In the genomic region with DNA sequence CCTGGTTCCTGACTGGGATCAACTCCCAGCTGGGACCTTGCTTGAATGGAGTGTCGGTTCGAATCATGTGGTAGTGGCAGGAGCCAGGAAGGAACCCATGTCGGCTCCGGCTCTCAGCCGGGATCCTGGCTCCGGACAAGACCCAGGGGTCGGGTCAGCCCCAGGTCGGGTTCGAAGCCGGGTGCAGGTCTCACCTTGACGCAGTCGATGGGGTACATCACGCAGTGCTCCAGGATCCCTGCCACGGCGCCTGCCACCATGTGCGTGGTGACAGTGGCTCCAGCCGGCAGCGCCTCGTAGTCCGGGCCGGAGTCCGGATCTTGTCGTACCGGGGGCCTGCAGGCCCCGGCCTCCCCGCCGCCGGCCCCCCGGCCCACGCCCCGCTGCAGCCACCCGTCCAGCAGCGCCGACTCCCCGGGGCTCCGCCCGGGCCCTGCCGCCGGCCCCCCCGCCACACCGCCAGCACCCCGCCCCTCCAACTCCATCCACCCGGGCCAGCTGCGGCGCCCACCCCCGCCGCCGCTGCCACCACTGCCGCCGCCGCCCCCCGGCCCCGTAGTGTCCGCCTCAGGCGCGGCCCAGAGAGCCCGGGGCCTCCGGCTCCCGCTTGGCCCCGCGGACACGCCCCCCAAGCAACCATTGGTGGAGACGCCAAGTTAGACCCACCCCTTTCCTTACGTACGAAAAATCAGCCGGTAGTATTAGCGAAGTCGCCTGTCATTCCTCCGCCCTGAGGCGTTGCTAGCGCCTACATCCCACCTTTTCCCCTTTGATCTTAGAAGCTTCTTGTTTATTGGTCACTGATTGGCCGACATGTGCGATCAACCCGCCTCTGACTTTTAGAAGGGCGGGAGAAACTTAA, we compare ENCODE assay signal across 8 cellular contexts. TPM values are rescaled to one million over a fixed set of nuclear protein-coding genes. Genes with fewer than 3 reads are reported as not detected.
DNase-seq lines count a peak whose midpoint lies in the region; ATAC-seq and TF ChIP-seq lines count a peak whose summit lies in the region.

A gene with protein sequence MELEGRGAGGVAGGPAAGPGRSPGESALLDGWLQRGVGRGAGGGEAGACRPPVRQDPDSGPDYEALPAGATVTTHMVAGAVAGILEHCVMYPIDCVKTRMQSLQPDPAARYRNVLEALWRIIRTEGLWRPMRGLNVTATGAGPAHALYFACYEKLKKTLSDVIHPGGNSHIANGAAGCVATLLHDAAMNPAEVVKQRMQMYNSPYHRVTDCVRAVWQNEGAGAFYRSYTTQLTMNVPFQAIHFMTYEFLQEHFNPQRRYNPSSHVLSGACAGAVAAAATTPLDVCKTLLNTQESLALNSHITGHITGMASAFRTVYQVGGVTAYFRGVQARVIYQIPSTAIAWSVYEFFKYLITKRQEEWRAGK (minus strand): TSS at position 589 of the 862 bp plus-strand sequence. CDS start 104 bp downstream, at position 485.

- peak within 1 kb of the TSS; percentile 87 for H3K4me3 ChIP-seq in CD8-positive, alpha-beta memory T cell (ENCODE audit: low read length)
- H3K4me3 ChIP-seq in LNCaP clone FGC (ENCODE audit: low read depth, low read length), result peak within 1 kb of the TSS; percentile 76
- peak within 1 kb of the TSS; percentile 97 to 98 for H3K4me3 ChIP-seq in stomach smooth muscle (ENCODE audit: low read length in 2 of 2)

- peaks cover 0 to 18% (median 4%) of the 10 kb centered on the region in 3 donors for H3K36me3 Mint-ChIP-seq in CD8-positive, alpha-beta memory T cell
- H3K36me3 Mint-ChIP-seq in neural crest cell (ENCODE audit: low read depth), result no peaks in the 10 kb centered on the region

- no peaks in the 10 kb centered on the region for H3K36me3 ChIP-seq in CD8-positive, alpha-beta memory T cell (ENCODE audit: insufficient read depth, low read length)
- H3K36me3 ChIP-seq in stomach smooth muscle (ENCODE audit: control insufficient read depth in 2 of 2, insufficient read depth in 2 of 2, low read length in 2 of 2), result no peaks in the 10 kb centered on the region

- H3K27me3 ChIP-seq in CD8-positive, alpha-beta memory T cell (ENCODE audit: insufficient read depth, low read length, poor library complexity, severe bottlenecking), result no peaks in the 10 kb centered on the region
- no peaks in the 10 kb centered on the region for H3K27me3 ChIP-seq in foreskin keratinocyte
- no peaks in the 10 kb centered on the region for H3K27me3 ChIP-seq in stomach smooth muscle (ENCODE audit: control insufficient read depth in 1 of 2, insufficient read depth in 2 of 2, low read length in 2 of 2)

- H3K9me3 ChIP-seq in CD8-positive, alpha-beta memory T cell (ENCODE audit: low read length), result no peaks in the 10 kb centered on the region
- H3K9me3 ChIP-seq in stomach smooth muscle (ENCODE audit: control insufficient read depth in 2 of 2, low read length in 2 of 2), result no peaks in the 10 kb centered on the region

- no peaks in the 10 kb centered on the region for H3K9me3 Mint-ChIP-seq in CD8-positive, alpha-beta memory T cell
- H3K9me3 Mint-ChIP-seq in neural crest cell, result no peaks in the 10 kb centered on the region

- H3K27ac Mint-ChIP-seq in CD8-positive, alpha-beta memory T cell, result peak within 1 kb of the TSS; percentile 85 to 99 (median 97)
- peak within 1 kb of the TSS; percentile 97 for H3K27ac Mint-ChIP-seq in neural crest cell (ENCODE audit: unreplicated experiment)

- ATAC-seq in GM21737 (IDR thresholded peaks at IDR 0.05; ENCODE audit: unreplicated experiment), result peak; percentile 79
- ATAC-seq in foreskin keratinocyte, result peak; percentile 82

- TF ChIP-seq CTCF in LNCaP clone FGC (IDR thresholded peaks at IDR 0.05; ENCODE audit: control insufficient read depth, extremely low read depth, insufficient read depth) (no peak), foreskin keratinocyte (conservative IDR thresholded peaks at IDR 0.05) (no peak), neural crest cell (conservative IDR thresholded peaks at IDR 0.05) (no peak)

- H3K4me3 Mint-ChIP-seq in CD8-positive, alpha-beta memory T cell, result peak within 1 kb of the TSS; percentile 82 to 94 (median 89)
- peak within 1 kb of the TSS; percentile 93 for H3K4me3 Mint-ChIP-seq in neural crest cell

- peak in 4 of 5 donors; percentile 64 to 95 (median 90) for DNase-seq in CD8-positive, alpha-beta memory T cell
- DNase-seq in LNCaP clone FGC (ENCODE audit: low read depth), result peak; percentile 98
- DNase-seq in SHP77 (lab: John Stamatoyannopoulos, UW), result peak; percentile 99
- DNase-seq in activated naive CD4-positive, alpha-beta T cell treated with Interleukin-2 at 50 U/mL for 16 hours, result peak; percentile 94
- peak; percentile 100 for DNase-seq in foreskin keratinocyte
- DNase-seq in neural crest cell (ENCODE audit: low read depth, low spot score), result peak; percentile 12

- peak within 1 kb of the TSS; percentile 95 for H3K27ac ChIP-seq in CD8-positive, alpha-beta memory T cell (ENCODE audit: low read depth, low read length)
- H3K27ac ChIP-seq in foreskin keratinocyte (peak within 1 kb of the TSS; percentile 98), stomach smooth muscle (ENCODE audit: low read length) (peak within 1 kb of the TSS; percentile 98)

- H3K9ac ChIP-seq in stomach smooth muscle (ENCODE audit: low read length in 2 of 2), result peak within 1 kb of the TSS; percentile 94 to 97

- peaks cover 26% of the 10 kb centered on the region for H3K4me1 ChIP-seq in CD8-positive, alpha-beta memory T cell (ENCODE audit: insufficient read depth, low read length)
- H3K4me1 ChIP-seq in foreskin keratinocyte (peaks cover 3% of the 10 kb centered on the region), stomach smooth muscle (ENCODE audit: control insufficient read depth, insufficient read depth, low read length) (peaks cover 12% of the 10 kb centered on the region)

- no peaks in the 10 kb centered on the region for H3K27me3 Mint-ChIP-seq in CD8-positive, alpha-beta memory T cell
- no peaks in the 10 kb centered on the region for H3K27me3 Mint-ChIP-seq in neural crest cell (ENCODE audit: low read depth)

- CTCF ChIA-PET in CD8-positive, alpha-beta memory T cell (lab: Charles Lee), result interaction anchor here (0.8 to 1.8 kb wide), 3 partner anchors 9 to 112 kb away, joined by 3 to 8 read pairs (median 3); a partner anchor contains a TSS

- POLR2A ChIA-PET in CD8-positive, alpha-beta memory T cell (lab: Charles Lee), result interaction anchor here (0.5 to 2.8 kb wide), 8 partner anchors 20 to 1486 kb away, joined by 3 to 17 read pairs (median 5); a partner anchor contains a TSS

- peaks cover 47 to 61% (median 55%) of the 10 kb centered on the region in 3 donors for H3K4me1 Mint-ChIP-seq in CD8-positive, alpha-beta memory T cell
- peaks cover 34% of the 10 kb centered on the region for H3K4me1 Mint-ChIP-seq in neural crest cell

RNA-seq across cellular contexts. Expression of the gene that starts here (rescaled TPM):
- total RNA-seq in CD8-positive, alpha-beta memory T cell, result 10 to 100 TPM; 41.9 to 42.9 TPM
- polyA plus RNA-seq in CD8-positive, alpha-beta memory T cell, result 26.4 TPM
- total RNA-seq in foreskin keratinocyte (30.1 and 36.2 TPM in 2 replicates), neural crest cell (28.4 and 40.2 TPM in 2 replicates)
- polyA plus RNA-seq in foreskin keratinocyte, result 42.1 and 44.4 TPM in 2 replicates

Comparison
In these comparisons a context has a peak if more than half of its experiments do, and no peak if none do; other contexts are left out.
1. Peak in every context shown above with its lines: DNase-seq, ATAC-seq, H3K4me3 ChIP-seq and H3K27ac ChIP-seq.
2. DNase-seq: peak in every context shown above with its lines; median percentile 100 in foreskin keratinocyte; 99 in SHP77; 98 in LNCaP clone FGC; 94 in activated naive CD4-positive, alpha-beta T cell treated with Interleukin-2 at 50 U/mL for 16 hours; 90 in CD8-positive, alpha-beta memory T cell; 12 in neural crest cell.